In genomic region chr2:134207589-134208209, GRCh38 we compare ENCODE assay signal across 1 cellular context.
TF ChIP-seq lines count a peak whose summit lies in the region.

No MANE protein-coding gene starts in this region.

TF ChIP-seq in K562, 482 proteins besides CTCF, POLR2A, EP300 and RAD21 (continued from another document):
- TF ChIP-seq HMBOX1 (IDR thresholded peaks at IDR 0.05) = 0 out of 2 replicates have a peak, but pooled peaks have one; percentile 7
- TF ChIP-seq NR2F6 (CRISPR knock-in tag; IDR thresholded peaks at IDR 0.05) = no peak
- TF ChIP-seq CC2D1A (IDR thresholded peaks at IDR 0.05) = peak; percentile 65; the same call in 1 of the 2 replicates
- TF ChIP-seq NCOR1 (IDR thresholded peaks at IDR 0.05) = peak; percentile 39; the same call in 1 of the 2 replicates
- TF ChIP-seq TFAP4 (CRISPR knock-in tag; IDR thresholded peaks at IDR 0.05; ENCODE audit: borderline replicate concordance) = peak; percentile 21; the same call in 1 of the 2 replicates
- no peak for TF ChIP-seq ZNF583 (CRISPR knock-in tag; IDR thresholded peaks at IDR 0.05)
- TF ChIP-seq KAT7 (CRISPR knock-in tag; IDR thresholded peaks at IDR 0.05; ENCODE audit: borderline replicate concordance) = no peak
- no peak for TF ChIP-seq TEAD2 (tag; IDR thresholded peaks at IDR 0.05)
- no peak for TF ChIP-seq ZNF778 (CRISPR knock-in tag; IDR thresholded peaks at IDR 0.05)
- TF ChIP-seq CHD4 (IDR thresholded peaks at IDR 0.05; ENCODE audit: insufficient read depth, insufficient replicate concordance, low read depth, low read length, poor library complexity, severe bottlenecking) = no peak
- TF ChIP-seq CBFA2T3 (IDR thresholded peaks at IDR 0.05) = peak; percentile 64
- no peak for TF ChIP-seq CREB1 (IDR thresholded peaks at IDR 0.05)
- no peak for TF ChIP-seq CREB1 (CRISPR knock-in tag; IDR thresholded peaks at IDR 0.05)
- no peak for TF ChIP-seq KAT8 (IDR thresholded peaks at IDR 0.05; ENCODE audit: low read depth)
- TF ChIP-seq ARID1B (IDR thresholded peaks at IDR 0.05) = peak; percentile 77
- 0 out of 2 replicates have a peak, but pooled peaks have one; percentile 13 for TF ChIP-seq CREM (IDR thresholded peaks at IDR 0.05; ENCODE audit: low read depth)
- peak; percentile 64 for TF ChIP-seq DEAF1 (CRISPR knock-in tag; IDR thresholded peaks at IDR 0.05)
- TF ChIP-seq SMC3 (conservative IDR thresholded peaks at IDR 0.05; ENCODE audit: insufficient read depth, low read depth, low read length) = peak; percentile 63; the same call in 1 of the 2 replicates
- TF ChIP-seq SNRNP70 (optimal IDR thresholded peaks at IDR 0.05; ENCODE audit: low read depth, low read length) = no peak
- peak; percentile 65 for TF ChIP-seq TAL1 (IDR thresholded peaks at IDR 0.05)
- TF ChIP-seq RREB1 (CRISPR knock-in tag; IDR thresholded peaks at IDR 0.05) = 0 out of 2 replicates have a peak, but pooled peaks have one; percentile 38
- peak; percentile 49; the same call in 1 of the 2 replicates for TF ChIP-seq DPF2 (IDR thresholded peaks at IDR 0.05)
- TF ChIP-seq ATF3 (IDR thresholded peaks at IDR 0.05) = no peak
- no peak for TF ChIP-seq ATF3 (CRISPR knock-in tag; conservative IDR thresholded peaks at IDR 0.05)
- TF ChIP-seq ZC3H11A (IDR thresholded peaks at IDR 0.05; ENCODE audit: low read depth, low read length) = no peak
- TF ChIP-seq TCF3 (CRISPR knock-in tag; IDR thresholded peaks at IDR 0.05) = peak; percentile 71
- TF ChIP-seq ZNF384 (IDR thresholded peaks at IDR 0.05; ENCODE audit: low read depth, low read length) = peak; percentile 22; the same call in 1 of the 2 replicates
- TF ChIP-seq MAZ (CRISPR knock-in tag; conservative IDR thresholded peaks at IDR 0.05 in 1 of 2, IDR thresholded peaks at IDR 0.05 in 1 of 2) = 0 out of 4 replicates have a peak, but pooled peaks of 1 of the 2 experiments have one; percentile 30
- no peak for TF ChIP-seq ZNF324 (CRISPR knock-in tag; IDR thresholded peaks at IDR 0.05)
- TF ChIP-seq FOXM1 (IDR thresholded peaks at IDR 0.05; ENCODE audit: low read depth) = 0 out of 2 replicates have a peak, but pooled peaks have one; percentile 17
- TF ChIP-seq FOXM1 (CRISPR knock-in tag; IDR thresholded peaks at IDR 0.05; ENCODE audit: low read depth) = no peak
- no peak for TF ChIP-seq ZNF445 (CRISPR knock-in tag; IDR thresholded peaks at IDR 0.05; ENCODE audit: low read depth)
- 0 out of 2 replicates have a peak, but pooled peaks have one; percentile 22 for TF ChIP-seq ZNF24 (IDR thresholded peaks at IDR 0.05)
- TF ChIP-seq TBL1XR1 (IDR thresholded peaks at IDR 0.05; ENCODE audit: low read length in 2 of 2) = 0 out of 4 replicates have a peak, but pooled peaks of 1 of the 2 experiments have one; percentile 18
- TF ChIP-seq TEAD4 (IDR thresholded peaks at IDR 0.05; ENCODE audit: low read length) = peak; percentile 69; the same call in 1 of the 2 replicates
- TF ChIP-seq TEAD4 (CRISPR knock-in tag; IDR thresholded peaks at IDR 0.05; ENCODE audit: borderline replicate concordance) = no peak
- TF ChIP-seq ELF1 (tag; IDR thresholded peaks at IDR 0.05) = 0 out of 2 replicates have a peak, but pooled peaks have one; percentile 16
